Comparison of ENCODE assay signal across 8 cellular contexts in genomic region chr15:68795298-68795848, GRCh38. TPM values are rescaled to one million over a fixed set of nuclear protein-coding genes. Genes with fewer than 3 reads are reported as not detected.
DNase-seq lines count a peak whose midpoint lies in the region; ATAC-seq and TF ChIP-seq lines count a peak whose summit lies in the region.

No MANE protein-coding gene starts in this region.

- no peak overlapping the region for H3K4me3 ChIP-seq in CD8-positive, alpha-beta memory T cell (ENCODE audit: low read length)
- H3K4me3 ChIP-seq in H7 (ENCODE audit: insufficient read depth, low read depth, low read length) (no peak overlapping the region), gastroesophageal sphincter (peak overlapping the region in 1 of 2 donors; percentile 24), subcutaneous abdominal adipose tissue (ENCODE audit: low read depth in 1 of 5, low read length in 5 of 5) (peak overlapping the region; percentile 12 to 39 (median 25))

- H3K9ac ChIP-seq in subcutaneous abdominal adipose tissue (ENCODE audit: low read length in 5 of 5): peak overlapping the region; percentile 5 to 62 (median 32)

- H3K36me3 ChIP-seq in CD8-positive, alpha-beta memory T cell (ENCODE audit: insufficient read depth, low read length): no peaks in the 10 kb centered on the region
- peaks cover 2% of the 10 kb centered on the region; the same call in 1 of the 2 replicates for H3K36me3 ChIP-seq in H7 (replicated peaks; ENCODE audit: control insufficient read depth, insufficient read depth, low read length)
- no peaks in the 10 kb centered on the region for H3K36me3 ChIP-seq in gastroesophageal sphincter
- peaks cover 0 to 3% (median 0%) of the 10 kb centered on the region in 5 donors for H3K36me3 ChIP-seq in subcutaneous abdominal adipose tissue (ENCODE audit: control insufficient read depth in 5 of 5, insufficient read depth in 5 of 5, low read length in 5 of 5)

- no peak for TF ChIP-seq POLR2A in gastroesophageal sphincter (IDR thresholded peaks at IDR 0.05)

- peaks cover 92 to 99% (median 99%) of the 10 kb centered on the region in 3 donors for H3K4me1 Mint-ChIP-seq in CD8-positive, alpha-beta memory T cell
- peaks cover 93% of the 10 kb centered on the region for H3K4me1 Mint-ChIP-seq in activated naive CD4-positive, alpha-beta T cell treated with anti-CD3 and anti-CD28 coated beads, Interleukin-2, amount 10 ng/mL, durations not matched to agents 7 days and 5 days
- peaks cover 93% of the 10 kb centered on the region for H3K4me1 Mint-ChIP-seq in neural crest cell

- ATAC-seq in gastroesophageal sphincter: peak; percentile 91

- H3K4me1 ChIP-seq in CD8-positive, alpha-beta memory T cell (ENCODE audit: insufficient read depth, low read length): peaks cover 92% of the 10 kb centered on the region
- H3K4me1 ChIP-seq in gastroesophageal sphincter (peaks cover 0 to 93% (median 67%) of the 10 kb centered on the region in 3 donors), subcutaneous abdominal adipose tissue (ENCODE audit: control insufficient read depth in 5 of 5, insufficient read depth in 5 of 5, low read length in 5 of 5) (peaks cover 15 to 91% (median 85%) of the 10 kb centered on the region in 5 donors)

- H3K36me3 Mint-ChIP-seq in CD8-positive, alpha-beta memory T cell: peaks cover 0 to 24% (median 3%) of the 10 kb centered on the region in 3 donors
- peaks cover 29% of the 10 kb centered on the region for H3K36me3 Mint-ChIP-seq in activated naive CD4-positive, alpha-beta T cell treated with anti-CD3 and anti-CD28 coated beads, Interleukin-2, amount 10 ng/mL, durations not matched to agents 7 days and 5 days
- H3K36me3 Mint-ChIP-seq in neural crest cell (ENCODE audit: low read depth): peaks cover 8% of the 10 kb centered on the region

- no peak for TF ChIP-seq EP300 in gastroesophageal sphincter (IDR thresholded peaks at IDR 0.05)

- CTCF ChIA-PET in CD8-positive, alpha-beta memory T cell (lab: Charles Lee): interaction anchor here (1.3 to 3.1 kb wide), 5 partner anchors 9 to 23 kb away, joined by 4 to 15 read pairs (median 10); no protein-coding TSS in a partner anchor
- CTCF ChIA-PET in activated naive CD4-positive, alpha-beta T cell treated with anti-CD3 and anti-CD28 coated beads, Interleukin-2, amount 10 ng/mL, durations not matched to agents 7 days and 5 days (lab: Charles Lee): interaction anchor here (0.8 to 2.3 kb wide), 7 partner anchors 9 to 39 kb away, joined by 3 to 9 read pairs (median 3); no protein-coding TSS in a partner anchor

- H3K4me3 Mint-ChIP-seq in CD8-positive, alpha-beta memory T cell: peak overlapping the region; percentile 35 to 76 (median 55)
- H3K4me3 Mint-ChIP-seq in activated naive CD4-positive, alpha-beta T cell treated with anti-CD3 and anti-CD28 coated beads, Interleukin-2, amount 10 ng/mL, durations not matched to agents 7 days and 5 days: peak overlapping the region; percentile 4
- peak overlapping the region; percentile 61 for H3K4me3 Mint-ChIP-seq in neural crest cell

- 10 to 15% methylated on average over 2 to 3 of the region's 20 CpGs for WGBS in gastroesophageal sphincter (ENCODE audit: low coverage in 1 of 2), 2 donors

- H3K27ac Mint-ChIP-seq in CD8-positive, alpha-beta memory T cell: peak overlapping the region; percentile 82 to 88 (median 86)
- peak overlapping the region; percentile 81 for H3K27ac Mint-ChIP-seq in activated naive CD4-positive, alpha-beta T cell treated with anti-CD3 and anti-CD28 coated beads, Interleukin-2, amount 10 ng/mL, durations not matched to agents 7 days and 5 days
- H3K27ac Mint-ChIP-seq in neural crest cell (ENCODE audit: unreplicated experiment): peak overlapping the region; percentile 67

- H3K27me3 Mint-ChIP-seq in CD8-positive, alpha-beta memory T cell: no peaks in the 10 kb centered on the region
- H3K27me3 Mint-ChIP-seq in activated naive CD4-positive, alpha-beta T cell treated with anti-CD3 and anti-CD28 coated beads, Interleukin-2, amount 10 ng/mL, durations not matched to agents 7 days and 5 days: no peaks in the 10 kb centered on the region
- no peaks in the 10 kb centered on the region for H3K27me3 Mint-ChIP-seq in neural crest cell (ENCODE audit: low read depth)

- peak overlapping the region; percentile 3 for H3K27ac ChIP-seq in CD8-positive, alpha-beta memory T cell (ENCODE audit: low read depth, low read length)
- H3K27ac ChIP-seq in gastroesophageal sphincter: peak overlapping the region in 3 of 4 donors; percentile 58 to 77 (median 71)
- H3K27ac ChIP-seq in subcutaneous abdominal adipose tissue (ENCODE audit: low read depth, low read length): peak overlapping the region; percentile 67

- no peaks in the 10 kb centered on the region for H3K27me3 ChIP-seq in CD8-positive, alpha-beta memory T cell (ENCODE audit: insufficient read depth, low read length, poor library complexity, severe bottlenecking)
- H3K27me3 ChIP-seq in H7 (ENCODE audit: control insufficient read depth, insufficient read depth, low read length) (no peaks in the 10 kb centered on the region), gastroesophageal sphincter (no peaks in the 10 kb centered on the region), subcutaneous abdominal adipose tissue (ENCODE audit: control insufficient read depth in 5 of 5, insufficient read depth in 4 of 5, low read length in 5 of 5) (no peaks in the 10 kb centered on the region)

- peak in 4 of 5 donors; percentile 35 to 71 (median 50) for DNase-seq in CD8-positive, alpha-beta memory T cell
- DNase-seq in H7: peak; percentile 91
- DNase-seq in NOMO-1 treated with DMSO at 0.1 percent for 48 hours (lab: John Stamatoyannopoulos, UW; ENCODE audit: unreplicated experiment): peak; percentile 92
- peak; percentile 84 for DNase-seq in activated naive CD4-positive, alpha-beta T cell treated with anti-CD3 and anti-CD28 coated beads, Interleukin-2, amount 10 ng/mL, durations not matched to agents 7 days and 5 days
- peak; percentile 49 for DNase-seq in neural crest cell (ENCODE audit: low read depth, low spot score)
- DNase-seq in SIG-M5 treated with dmso at 0.1 percent for 504 hours (lab: John Stamatoyannopoulos, UW; ENCODE audit: unreplicated experiment): no peak

- H3K9me3 Mint-ChIP-seq in CD8-positive, alpha-beta memory T cell: no peaks in the 10 kb centered on the region
- H3K9me3 Mint-ChIP-seq in activated naive CD4-positive, alpha-beta T cell treated with anti-CD3 and anti-CD28 coated beads, Interleukin-2, amount 10 ng/mL, durations not matched to agents 7 days and 5 days: no peaks in the 10 kb centered on the region
- H3K9me3 Mint-ChIP-seq in neural crest cell: no peaks in the 10 kb centered on the region

- no peaks in the 10 kb centered on the region for H3K9me3 ChIP-seq in CD8-positive, alpha-beta memory T cell (ENCODE audit: low read length)
- no peaks in the 10 kb centered on the region for H3K9me3 ChIP-seq in gastroesophageal sphincter
- H3K9me3 ChIP-seq in subcutaneous abdominal adipose tissue (ENCODE audit: control insufficient read depth in 5 of 5, low read length in 5 of 5): no peaks in the 10 kb centered on the region

- TF ChIP-seq CTCF in gastroesophageal sphincter (IDR thresholded peaks at IDR 0.05): no peak
- TF ChIP-seq CTCF in neural crest cell (conservative IDR thresholded peaks at IDR 0.05): no peak

- POLR2A ChIA-PET in CD8-positive, alpha-beta memory T cell (lab: Charles Lee): interaction anchor here (0.9 to 3.8 kb wide), 2 partner anchors 23 to 25 kb away, joined by 11 to 26 read pairs; no protein-coding TSS in a partner anchor

RNA-seq across cellular contexts. Expression of gene ANP32A, which starts 25.3 kb away (rescaled TPM):
- total RNA-seq in CD8-positive, alpha-beta memory T cell: 100 to 1,000 TPM; 233 to 237 TPM
- polyA plus RNA-seq in CD8-positive, alpha-beta memory T cell: 94.6 TPM
- total RNA-seq in H7 (2014; rRNA removed; shearing (Covaris generic)): 107 and 138 TPM in 2 replicates
- total RNA-seq in gastroesophageal sphincter (10 to 100 TPM; 42.4 to 75.0 (median 55.6) TPM), neural crest cell (355 and 367 TPM in 2 replicates)

Comparison
In these comparisons a context has a peak if more than half of its experiments do, and no peak if none do; other contexts are left out.
1. H3K27ac ChIP-seq: peak in every context shown above with its lines; median percentile 71 in gastroesophageal sphincter; 67 in subcutaneous abdominal adipose tissue; 3 in CD8-positive, alpha-beta memory T cell.
2. H3K4me3 ChIP-seq: peak in subcutaneous abdominal adipose tissue (5 of 5); none in CD8-positive, alpha-beta memory T cell (single experiment) and H7 (single experiment).
3. H3K4me3 Mint-ChIP-seq: peak in every context shown above with its lines; median percentile 61 in neural crest cell; 55 in CD8-positive, alpha-beta memory T cell; 4 in activated naive CD4-positive, alpha-beta T cell treated with anti-CD3 and anti-CD28 coated beads, Interleukin-2, amount 10 ng/mL, durations not matched to agents 7 days and 5 days.
4. Peak in every context shown above with its lines, with median percentiles within 50 percentile points of each other: H3K27ac Mint-ChIP-seq.